20 cellular contexts compared by ENCODE assay signal in the genomic region with DNA sequence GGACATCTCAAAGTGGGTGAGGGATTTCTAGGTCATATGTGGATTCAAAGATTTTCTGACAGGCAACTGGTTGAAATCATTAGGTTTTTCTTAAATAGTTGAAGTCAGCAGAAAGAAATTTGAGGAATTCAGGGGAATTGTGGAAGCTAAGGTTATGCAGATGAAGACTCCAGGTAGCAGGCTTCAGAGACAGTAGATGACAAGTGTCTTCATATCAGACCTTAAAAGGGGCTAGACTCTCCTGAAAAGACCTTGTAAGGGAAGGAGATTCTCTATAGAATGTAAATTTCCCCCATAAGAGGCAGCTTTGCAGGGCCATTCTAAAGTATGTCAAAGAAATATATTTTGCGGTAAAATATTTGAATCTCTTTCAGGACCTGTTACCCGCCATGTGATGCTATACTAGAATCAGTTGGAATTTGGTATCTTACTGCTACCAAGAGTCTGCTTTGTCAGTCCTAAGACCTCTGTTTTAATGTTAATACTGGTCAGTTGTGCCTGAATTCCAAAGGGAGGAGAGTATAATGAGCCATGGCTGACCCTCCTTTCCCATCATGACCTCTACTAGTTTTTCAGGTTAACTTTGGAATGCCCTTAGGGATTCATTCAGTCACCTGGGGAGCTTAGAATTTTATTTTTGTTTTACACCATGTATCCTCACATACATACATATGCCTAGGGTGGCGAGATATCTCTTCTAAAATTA.
"Had no signal": no experiment of that assay in that cellular context is flagged by ENCODE, and none has a peak within 500 bp of the region (broad histone marks: within the 10 kb centered on the region; RNA-seq: fewer than 3 reads in every experiment).

No MANE protein-coding gene starts in this region.

- H2AFZ ChIP-seq: PC-9 had no signal

- H3K4me1 Mint-ChIP-seq: activated B cell treated with CpG ODN at 0.5 μM for 24 hours; activated CD4-positive, alpha-beta T cell treated with anti-CD3 and anti-CD28 coated beads for 36 hours; activated naive CD8-positive, alpha-beta T cell treated with anti-CD3 and anti-CD28 coated beads, Interleukin-2, amount 10 ng/mL, durations not matched to agents 7 days and 5 days; T-helper 17 cell had no signal

- H3K27me3 Mint-ChIP-seq: activated B cell treated with CpG ODN at 0.5 μM for 24 hours; activated CD4-positive, alpha-beta T cell treated with anti-CD3 and anti-CD28 coated beads for 36 hours; activated CD8-positive, alpha-beta T cell treated with anti-CD3 and anti-CD28 coated beads for 36 hours; activated naive CD8-positive, alpha-beta T cell treated with anti-CD3 and anti-CD28 coated beads, Interleukin-2, amount 10 ng/mL, durations not matched to agents 7 days and 5 days; T-helper 17 cell had no signal

- H3K27ac Mint-ChIP-seq: activated B cell treated with CpG ODN at 0.5 μM for 24 hours; activated CD4-positive, alpha-beta T cell treated with anti-CD3 and anti-CD28 coated beads for 36 hours; activated CD8-positive, alpha-beta T cell treated with anti-CD3 and anti-CD28 coated beads for 36 hours; activated naive CD8-positive, alpha-beta T cell treated with anti-CD3 and anti-CD28 coated beads, Interleukin-2, amount 10 ng/mL, durations not matched to agents 7 days and 5 days; T-helper 17 cell had no signal

- H3K4me3 Mint-ChIP-seq: activated B cell treated with CpG ODN at 0.5 μM for 24 hours; activated CD4-positive, alpha-beta T cell treated with anti-CD3 and anti-CD28 coated beads for 36 hours; activated CD8-positive, alpha-beta T cell treated with anti-CD3 and anti-CD28 coated beads for 36 hours; activated naive CD8-positive, alpha-beta T cell treated with anti-CD3 and anti-CD28 coated beads, Interleukin-2, amount 10 ng/mL, durations not matched to agents 7 days and 5 days; T-helper 17 cell had no signal

- ATAC-seq: activated CD4-positive, alpha-beta T cell treated with anti-CD3 and anti-CD28 coated beads for 36 hours; activated CD8-positive, alpha-beta T cell treated with anti-CD3 and anti-CD28 coated beads for 36 hours; T-helper 17 cell had no signal

- H3K4me1 ChIP-seq: adrenal gland had no signal

- H3K36me3 ChIP-seq: adrenal gland had no signal

- H3K27me3 ChIP-seq: adrenal gland had no signal

- H3K4me3 ChIP-seq: adrenal gland, PC-9 had no signal

- DNase-seq: activated B cell treated with CpG ODN at 0.5 μM for 24 hours; activated CD4-positive, alpha-beta T cell treated with anti-CD3 and anti-CD28 coated beads for 36 hours; activated CD8-positive, alpha-beta memory T cell treated with anti-CD3 and anti-CD28 coated beads, Interleukin-2, amount 50 U/mL, for 4 hours; activated CD8-positive, alpha-beta T cell treated with anti-CD3 and anti-CD28 coated beads for 36 hours; activated naive CD4-positive, alpha-beta T cell treated with anti-CD3 and anti-CD28 coated beads, Interleukin-2, amount 50 U/mL, for 16 hours; activated naive CD8-positive, alpha-beta T cell treated with anti-CD3 and anti-CD28 coated beads, Interleukin-2, amount 10 ng/mL, durations not matched to agents 7 days and 5 days; adrenal gland; anterior cingulate cortex; cerebellar nuclear complex; Kasumi-1; NCI-H1048; NCI-H146; NCI-H187 treated with DMSO at 0.1 percent for 48 hours; NCI-H2081 treated with DMSO at 0.1 percent for 48 hours; NCI-H446; NCI-H524; PC-9; SHP77 treated with DMSO at 0.1 percent for 48 hours; T-helper 17 cell; T-helper 9 cell had no signal

- H3K9me3 ChIP-seq: adrenal gland had no signal

- H3K4me2 ChIP-seq: PC-9 had no signal

- H3K36me3 Mint-ChIP-seq: activated naive CD8-positive, alpha-beta T cell treated with anti-CD3 and anti-CD28 coated beads, Interleukin-2, amount 10 ng/mL, durations not matched to agents 7 days and 5 days had no signal

- H3K27ac ChIP-seq: adrenal gland, PC-9 had no signal
